20 cellular contexts compared by ENCODE assay signal in the genomic region with DNA sequence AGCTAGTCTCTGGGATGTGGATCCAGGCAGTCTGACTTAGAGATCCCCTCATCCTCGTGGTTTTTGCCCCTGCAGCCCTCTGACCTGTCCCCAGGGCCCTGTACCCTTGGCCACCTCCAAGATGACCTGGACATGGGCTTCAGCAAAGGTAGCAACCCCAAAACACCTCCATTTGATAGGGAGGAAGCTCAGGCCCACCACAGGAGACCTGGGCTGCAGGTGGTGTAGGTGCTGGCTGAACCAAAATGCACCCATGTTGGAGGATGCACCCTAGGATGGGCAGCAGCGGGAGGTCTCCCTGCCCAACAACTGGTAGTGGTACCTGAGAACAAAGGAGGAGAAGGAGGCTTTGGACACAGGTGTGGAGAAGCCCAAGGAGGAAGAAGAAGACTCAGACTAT.
DNase-seq lines count a peak whose midpoint lies in the region; ATAC-seq and TF ChIP-seq lines count a peak whose summit lies in the region.
"Had no signal": no experiment of that assay in that cellular context is flagged by ENCODE, and none has a peak within 500 bp of the region (broad histone marks: within the 10 kb centered on the region; RNA-seq: fewer than 3 reads in every experiment).

No MANE protein-coding gene starts in this region.

- no peak overlapping the region for H3K27ac Mint-ChIP-seq in activated CD4-positive, alpha-beta T cell treated with anti-CD3 and anti-CD28 coated beads, Interleukin-2, amount 10 ng/mL, durations not matched to agents 24 days and 14 days
- no peak overlapping the region for H3K27ac Mint-ChIP-seq in chondrocyte (ENCODE audit: unreplicated experiment)
- H3K27ac Mint-ChIP-seq: B cell; CD4-positive, CD25-positive, alpha-beta regulatory T cell; CD8-positive, alpha-beta T cell; HFFc6 had no signal

- peaks cover 5% of the 10 kb centered on the region for H3K9me3 Mint-ChIP-seq in activated CD4-positive, alpha-beta T cell treated with anti-CD3 and anti-CD28 coated beads, Interleukin-2, amount 10 ng/mL, durations not matched to agents 24 days and 14 days
- H3K9me3 Mint-ChIP-seq in chondrocyte (ENCODE audit: low read depth): peaks cover 26% of the 10 kb centered on the region

- no peak for ATAC-seq in left lobe of liver
- ATAC-seq in HG02981 (IDR thresholded peaks at IDR 0.05; ENCODE audit: unreplicated experiment): no peak
- no peak for ATAC-seq in gastroesophageal sphincter
- ATAC-seq: CD8-positive, alpha-beta T cell had no signal

- no peak overlapping the region for H3K4me3 Mint-ChIP-seq in activated CD4-positive, alpha-beta T cell treated with anti-CD3 and anti-CD28 coated beads, Interleukin-2, amount 10 ng/mL, durations not matched to agents 24 days and 14 days
- no peak overlapping the region for H3K4me3 Mint-ChIP-seq in chondrocyte (ENCODE audit: unreplicated experiment)
- H3K4me3 Mint-ChIP-seq: B cell; CD4-positive, CD25-positive, alpha-beta regulatory T cell; CD8-positive, alpha-beta T cell; HFFc6 had no signal

- no peaks in the 10 kb centered on the region for H3K4me1 Mint-ChIP-seq in activated CD4-positive, alpha-beta T cell treated with anti-CD3 and anti-CD28 coated beads, Interleukin-2, amount 10 ng/mL, durations not matched to agents 24 days and 14 days
- no peaks in the 10 kb centered on the region for H3K4me1 Mint-ChIP-seq in chondrocyte (ENCODE audit: low read depth)
- H3K4me1 Mint-ChIP-seq: B cell; CD4-positive, CD25-positive, alpha-beta regulatory T cell had no signal

- H3K27me3 ChIP-seq in spleen (replicated peaks in 1 of 7) (no peaks in the 10 kb centered on the region), gastroesophageal sphincter (no peaks in the 10 kb centered on the region)
- H3K27me3 ChIP-seq: BLaER1 had no signal

- H3K4me3 ChIP-seq in spleen: no peak overlapping the region
- H3K4me3 ChIP-seq in gastroesophageal sphincter: no peak overlapping the region
- H3K4me3 ChIP-seq: BLaER1, HAP-1 had no signal

- H3K27me3 Mint-ChIP-seq in activated CD4-positive, alpha-beta T cell treated with anti-CD3 and anti-CD28 coated beads, Interleukin-2, amount 10 ng/mL, durations not matched to agents 24 days and 14 days: no peaks in the 10 kb centered on the region
- H3K27me3 Mint-ChIP-seq in chondrocyte (ENCODE audit: low read depth): no peaks in the 10 kb centered on the region
- H3K27me3 Mint-ChIP-seq: B cell; CD4-positive, CD25-positive, alpha-beta regulatory T cell had no signal

- no peak for TF ChIP-seq EP300 in gastroesophageal sphincter (IDR thresholded peaks at IDR 0.05)

- H3K36me3 ChIP-seq in spleen (no peaks in the 10 kb centered on the region), gastroesophageal sphincter (no peaks in the 10 kb centered on the region)
- H3K36me3 ChIP-seq: BLaER1, HAP-1 had no signal

- TF ChIP-seq POLR2A in spleen (IDR thresholded peaks at IDR 0.05) (no peak), gastroesophageal sphincter (IDR thresholded peaks at IDR 0.05) (no peak)

- H3K4me1 ChIP-seq in spleen: no peaks in the 10 kb centered on the region
- no peaks in the 10 kb centered on the region for H3K4me1 ChIP-seq in gastroesophageal sphincter
- H3K4me1 ChIP-seq: BLaER1, Caco-2, HAP-1 had no signal

- no peaks in the 10 kb centered on the region for H3K36me3 Mint-ChIP-seq in activated CD4-positive, alpha-beta T cell treated with anti-CD3 and anti-CD28 coated beads, Interleukin-2, amount 10 ng/mL, durations not matched to agents 24 days and 14 days (ENCODE audit: low read depth)
- H3K36me3 Mint-ChIP-seq in chondrocyte (ENCODE audit: low read depth): no peaks in the 10 kb centered on the region
- H3K36me3 Mint-ChIP-seq: CD4-positive, CD25-positive, alpha-beta regulatory T cell; CD8-positive, alpha-beta T cell had no signal

- intact Hi-C loops in activated CD4-positive, alpha-beta T cell treated with anti-CD3 and anti-CD28 coated beads, Interleukin-2, amount 10 ng/mL, durations not matched to agents 24 days and 14 days (cut with micrococcal nuclease): no loop called here
- intact Hi-C loops in spleen (cut with DNase I; ENCODE audit: low total_unique reads): no loop called here

- H3K9me3 ChIP-seq in spleen (peaks cover 0 to 27% (median 7%) of the 10 kb centered on the region in 8 donors), gastroesophageal sphincter (no peaks in the 10 kb centered on the region)
- H3K9me3 ChIP-seq: BLaER1, Caco-2, HAP-1 had no signal

- DNase-seq in activated CD4-positive, alpha-beta T cell treated with anti-CD3 and anti-CD28 coated beads, Interleukin-2, amount 10 ng/mL, durations not matched to agents 24 days and 14 days: peak; percentile 22
- no peak for DNase-seq in activated CD4-positive, alpha-beta T cell treated with anti-CD3 and anti-CD28 coated beads, Interleukin-2, amount 50 U/mL, for 48 hours
- DNase-seq in chondrocyte (ENCODE audit: low spot score): peak; percentile 40
- peak; percentile 26 for DNase-seq in left lobe of liver (ENCODE audit: low spot score)
- DNase-seq in spleen: peak; percentile 47
- DNase-seq in midbrain (lab: John Stamatoyannopoulos, UW): no peak
- DNase-seq: Caco-2; CD4-positive, CD25-positive, alpha-beta regulatory T cell; CD8-positive, alpha-beta T cell; DMS153; DND-41; GOT3; HFFc6 had no signal

- WGBS in spleen, 5 donors: 25 to 50% (median 28%) methylated on average over 1 to 2 of the region's 2 CpGs
- WGBS in gastroesophageal sphincter (ENCODE audit: low coverage in 1 of 2), 2 donors: 28% methylated on average over 2 of the region's 2 CpGs; no CpG with 5 or more reads in 1 of the 2 donors

- TF ChIP-seq CTCF in chondrocyte (IDR thresholded peaks at IDR 0.05): no peak
- TF ChIP-seq CTCF in spleen (IDR thresholded peaks at IDR 0.05 in 8 of 11, conservative IDR thresholded peaks at IDR 0.05 in 3 of 11): no peak
- TF ChIP-seq CTCF in gastroesophageal sphincter (IDR thresholded peaks at IDR 0.05): no peak

- H3K27ac ChIP-seq in spleen (no peak overlapping the region), gastroesophageal sphincter (no peak overlapping the region)
- H3K27ac ChIP-seq: 22Rv1, BLaER1, C4-2B had no signal

Comparison
In these comparisons a context has a peak if more than half of its experiments do, and no peak if none do; other contexts are left out.
1. DNase-seq: peak in activated CD4-positive, alpha-beta T cell treated with anti-CD3 and anti-CD28 coated beads, Interleukin-2, amount 10 ng/mL, durations not matched to agents 24 days and 14 days (single experiment), chondrocyte (single experiment), left lobe of liver (single experiment) and spleen (single experiment); none in activated CD4-positive, alpha-beta T cell treated with anti-CD3 and anti-CD28 coated beads, Interleukin-2, amount 50 U/mL, for 48 hours (0 of 2) and midbrain (single experiment).